ENCODE assay signal across 8 cellular contexts in genomic region chr20:58980711-58981563, GRCh38. TPM values are rescaled to one million over a fixed set of nuclear protein-coding genes. Genes with fewer than 3 reads are reported as not detected.
DNase-seq lines count a peak whose midpoint lies in the region; ATAC-seq, FAIRE-seq and TF ChIP-seq lines count a peak whose summit lies in the region.

Gene NELFCD (plus strand): TSS chr20:58981256. CDS start chr20:58981310, 54 bp downstream.

- H3K27me3 ChIP-seq in keratinocyte (ENCODE audit: control insufficient read depth, extremely low read depth, insufficient read depth, low read length) = no peaks in the 10 kb centered on the region

- H3K27me3 Mint-ChIP-seq in central memory CD8-positive, alpha-beta T cell = no peaks in the 10 kb centered on the region

- peaks cover 4% of the 10 kb centered on the region for H4K20me1 ChIP-seq in keratinocyte (ENCODE audit: control insufficient read depth, extremely low read depth, insufficient read depth, low read length)

- peak within 1 kb of the TSS; percentile 77 for H3K4me3 Mint-ChIP-seq in central memory CD8-positive, alpha-beta T cell

- H3K27ac ChIP-seq in keratinocyte (ENCODE audit: control insufficient read depth, insufficient read depth, low read length) = peak within 1 kb of the TSS; percentile 50

- H3K4me1 ChIP-seq in keratinocyte (ENCODE audit: control insufficient read depth, extremely low read depth, insufficient read depth, low read length) = peaks cover 6% of the 10 kb centered on the region

- no peaks in the 10 kb centered on the region for H3K9me3 Mint-ChIP-seq in central memory CD8-positive, alpha-beta T cell

- in situ Hi-C loops in ACHN (cut with HindIII; ENCODE audit: low pct_ligation_motif_present, low pct_unique_long_range_greater_than_20kb, low sequenced_read_pairs) = no loop called here

- H3K36me3 Mint-ChIP-seq in central memory CD8-positive, alpha-beta T cell (ENCODE audit: insufficient read depth) = peaks cover 17% of the 10 kb centered on the region

- H2AFZ ChIP-seq in keratinocyte (ENCODE audit: control insufficient read depth, low read length) = peak within 1 kb of the TSS; percentile 90

- dilution Hi-C loops in keratinocyte (cut with MboI; ENCODE audit: extremely low pct_ligation_motif_present, low sequenced_read_pairs) = no loop called here

- peak within 1 kb of the TSS; percentile 68 to 92 (median 71) for H3K4me3 ChIP-seq in keratinocyte (ENCODE audit: control insufficient read depth in 2 of 3, extremely low read depth in 1 of 3, insufficient read depth in 2 of 3, low read depth in 1 of 3, low read length in 3 of 3)

- peak within 1 kb of the TSS; percentile 82 for H3K4me2 ChIP-seq in keratinocyte (ENCODE audit: control insufficient read depth, extremely low read depth, insufficient read depth, low read depth, low read length)

- TF ChIP-seq CTCF in keratinocyte (optimal IDR thresholded peaks at IDR 0.05 in 1 of 3, IDR thresholded peaks at IDR 0.05 in 1 of 3, conservative IDR thresholded peaks at IDR 0.05 in 1 of 3; ENCODE audit: extremely low read depth in 1 of 3, insufficient read depth in 2 of 3, low read length in 3 of 3) = no peak

- DNase-seq in ACHN = peak; percentile 89
- DNase-seq in NCI-H226 = peak; percentile 56
- peak; percentile 76 to 78 for DNase-seq in central memory CD8-positive, alpha-beta T cell (ENCODE audit: low spot score in 2 of 2)
- peak; percentile 13 for DNase-seq in keratinocyte (ENCODE audit: low read depth, low spot score)
- peak; percentile 65 to 88 (median 86) for DNase-seq in stimulated activated CD4-positive, alpha-beta T cell treated with anti-CD3 and anti-CD28 coated beads, Interleukin-12 subunit alpha, Interleukin-12 subunit beta, amount 100 ng/mL, for 48 hours (ENCODE audit: low read depth in 2 of 3, low spot score in 1 of 3)

- no peaks in the 10 kb centered on the region for H3K9me3 ChIP-seq in keratinocyte (ENCODE audit: control insufficient read depth, low read depth, low read length)

- no peaks in the 10 kb centered on the region for H3K9me1 ChIP-seq in keratinocyte (ENCODE audit: control insufficient read depth, extremely low read depth, insufficient read depth, low read length)

- H3K9ac ChIP-seq in keratinocyte (ENCODE audit: control insufficient read depth, extremely low read depth, insufficient read depth, low read length) = peak within 1 kb of the TSS; percentile 80

- H3K36me3 ChIP-seq in keratinocyte (ENCODE audit: control insufficient read depth in 2 of 2, extremely low read depth in 1 of 2, insufficient read depth in 2 of 2, low read length in 2 of 2) = peaks cover 2 to 7% of the 10 kb centered on the region in 2 experiments

- H3K27ac Mint-ChIP-seq in central memory CD8-positive, alpha-beta T cell (ENCODE audit: low read depth) = peak within 1 kb of the TSS; percentile 42

- H3K4me1 Mint-ChIP-seq in central memory CD8-positive, alpha-beta T cell = peaks cover 29% of the 10 kb centered on the region

- FAIRE-seq in keratinocyte (lab: Jason Lieb, UNC) = no peak

- peaks cover 44% of the 10 kb centered on the region for H3K79me2 ChIP-seq in keratinocyte (ENCODE audit: control insufficient read depth, insufficient read depth, low read length)

- ATAC-seq in GM18873 (IDR thresholded peaks at IDR 0.05; ENCODE audit: low FRiP score, unreplicated experiment) = peak; percentile 60
- ATAC-seq in HG03139 (IDR thresholded peaks at IDR 0.05; ENCODE audit: unreplicated experiment) = peak; percentile 66
- ATAC-seq in activated CD4-positive, CD25-positive, alpha-beta regulatory T cell treated with anti-CD3 and anti-CD28 coated beads, Interleukin-2, amount 50 U/mL, for 24 hours = peak; percentile 85 to 87
- ATAC-seq in central memory CD8-positive, alpha-beta T cell (replicated peaks; ENCODE audit: extremely low read depth, poor library complexity, severe bottlenecking) = peak; percentile 55

RNA-seq across cellular contexts. Expression of gene NELFCD, which starts in this region (rescaled TPM):
- 59.7 to 105 TPM (median 68.5 TPM) in 3 replicates for polyA plus RNA-seq in keratinocyte
- polyA plus RNA-seq in keratinocyte (2011; ENCODE audit: low read depth) = 93.9 TPM
- polyA plus RNA-seq in keratinocyte (2011; cell fraction: cytosol; rRNA removed) = 83.6 and 87.1 TPM in 2 replicates
- polyA plus RNA-seq in keratinocyte (2011; cell fraction: nucleus; rRNA removed) = 98.2 and 131 TPM in 2 replicates
- 48.8 and 62.0 TPM in 2 replicates for polyA plus RNA-seq in keratinocyte (2012; ENCODE audit: low replicate concordance)
- 53.2 to 86.3 TPM (median 75.3 TPM) in 3 replicates for polyA minus RNA-seq in keratinocyte
- polyA minus RNA-seq in keratinocyte (2011; cell fraction: cytosol; rRNA and poly(A)+ RNA removed) = 29.9 TPM
- 20.0 and 32.0 TPM in 2 replicates for polyA minus RNA-seq in keratinocyte (2011; cell fraction: nucleus; rRNA and poly(A)+ RNA removed)

Comparison
In these comparisons a context has a peak if more than half of its experiments do, and no peak if none do; other contexts are left out.
1. Peak in every context shown above with its lines: DNase-seq, ATAC-seq, H3K4me3 ChIP-seq and H3K27ac ChIP-seq.
2. DNase-seq: peak in every context shown above with its lines; median percentile 89 in ACHN; 86 in stimulated activated CD4-positive, alpha-beta T cell treated with anti-CD3 and anti-CD28 coated beads, Interleukin-12 subunit alpha, Interleukin-12 subunit beta, amount 100 ng/mL, for 48 hours; 77 in central memory CD8-positive, alpha-beta T cell; 56 in NCI-H226; 13 in keratinocyte.